ENCODE assay signal across 13 cellular contexts in the genomic region with DNA sequence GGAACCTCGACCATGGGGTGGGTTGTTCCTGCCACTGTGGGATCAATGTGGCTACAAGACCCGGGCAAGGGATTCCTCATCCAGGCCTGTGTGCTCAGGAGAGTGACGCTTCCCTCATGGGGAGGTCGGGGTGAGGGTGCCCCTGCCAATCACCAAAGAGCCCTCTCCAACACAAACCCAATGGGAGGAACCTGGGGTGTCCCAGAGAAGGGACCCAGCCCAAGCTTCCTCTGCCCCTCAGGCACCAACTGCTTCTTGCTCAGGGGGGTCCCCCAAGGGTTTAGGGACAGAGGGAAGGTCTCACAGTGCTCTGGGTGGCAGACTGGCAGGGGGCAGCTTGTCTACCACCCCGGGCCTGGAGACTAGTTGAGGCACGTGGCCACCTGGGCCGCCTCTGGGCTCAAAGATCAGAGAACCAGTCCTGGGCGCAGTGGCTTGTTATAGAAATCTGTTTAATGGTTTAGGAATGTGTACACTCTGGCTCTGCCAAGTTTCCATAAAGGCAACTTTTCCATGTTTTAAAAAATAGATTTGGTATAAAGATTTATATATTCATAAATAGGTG. TPM values are rescaled to one million over a fixed set of nuclear protein-coding genes. Genes with fewer than 3 reads are reported as not detected.
DNase-seq lines count a peak whose midpoint lies in the region; ATAC-seq and TF ChIP-seq lines count a peak whose summit lies in the region.
"Had no signal": no experiment of that assay in that cellular context is flagged by ENCODE, and none has a peak within 500 bp of the region (broad histone marks: within the 10 kb centered on the region; RNA-seq: fewer than 3 reads in every experiment).

No MANE protein-coding gene starts in this region.

- TF ChIP-seq POLR2A in upper lobe of left lung (IDR thresholded peaks at IDR 0.05), result no peak

- H2AK5ac ChIP-seq in mesenchymal stem cell (ENCODE audit: low read length, severe bottlenecking), result no peak overlapping the region

- H3K9ac ChIP-seq in fibroblast of lung (ENCODE audit: insufficient read depth, low read length), result no peak overlapping the region
- H3K9ac ChIP-seq in mesenchymal stem cell (ENCODE audit: low read length), result peak overlapping the region; percentile 70
- H3K9ac ChIP-seq: KMS-11 had no signal

- peaks cover 5% of the 10 kb centered on the region for H3K79me1 ChIP-seq in mesenchymal stem cell (replicated peaks; ENCODE audit: low read length, poor library complexity, severe bottlenecking)

- no peak overlapping the region for H4K91ac ChIP-seq in mesenchymal stem cell (ENCODE audit: low read length)

- H2AFZ ChIP-seq in fibroblast of lung (ENCODE audit: low read length) (no peak overlapping the region), mesenchymal stem cell (ENCODE audit: low read depth, low read length) (no peak overlapping the region)

- H3K4ac ChIP-seq in mesenchymal stem cell (ENCODE audit: low read depth in 1 of 2, low read length in 2 of 2), result no peak overlapping the region

- H4K8ac ChIP-seq in mesenchymal stem cell (ENCODE audit: low read length), result no peak overlapping the region

- H3K9me3 ChIP-seq in fibroblast of lung (ENCODE audit: control insufficient read depth, insufficient read depth, low read depth, low read length), result no peaks in the 10 kb centered on the region
- H3K9me3 ChIP-seq in mesenchymal stem cell (ENCODE audit: control insufficient read depth, low read length), result no peaks in the 10 kb centered on the region
- H3K9me3 ChIP-seq in upper lobe of left lung, result no peaks in the 10 kb centered on the region
- H3K9me3 ChIP-seq: adrenal gland had no signal

- no peak overlapping the region for H2BK5ac ChIP-seq in mesenchymal stem cell (ENCODE audit: low read depth, low read length, poor library complexity, severe bottlenecking)

- peak; percentile 58 for DNase-seq in astrocyte of the hippocampus (ENCODE audit: low read depth, low spot score)
- peak; percentile 30 to 48 for DNase-seq in fibroblast of lung (ENCODE audit: low read depth in 2 of 2)
- DNase-seq in mesenchymal stem cell, result no peak
- DNase-seq in upper lobe of left lung, result no peak
- DNase-seq in pons (ENCODE audit: low spot score), result no peak
- no peak for DNase-seq in stimulated activated CD4-positive, alpha-beta T cell treated with anti-CD3 and anti-CD28 coated beads, Interleukin-1b, Interleukin-23, amount 100 ng/mL, for 48 hours
- DNase-seq: activated CD8-positive, alpha-beta T cell treated with anti-CD3 and anti-CD28 coated beads, Interleukin-2, amount 10 ng/mL, durations not matched to agents 7 days and 5 days; DMS79 had no signal

- no peak for TF ChIP-seq CTCF in fibroblast of lung (conservative IDR thresholded peaks at IDR 0.05 in 1 of 2, IDR thresholded peaks at IDR 0.05 in 1 of 2; ENCODE audit: low read depth in 1 of 2, low read length in 2 of 2)
- TF ChIP-seq CTCF in upper lobe of left lung (IDR thresholded peaks at IDR 0.05), result no peak

- no peak for TF ChIP-seq EP300 in upper lobe of left lung (IDR thresholded peaks at IDR 0.05)

- H3K4me3 ChIP-seq in fibroblast of lung (replicated peaks in 1 of 4; ENCODE audit: control extremely low read depth in 1 of 4, insufficient read depth in 1 of 4, low read depth in 3 of 4, low read length in 4 of 4), result no peak overlapping the region
- H3K4me3 ChIP-seq in mesenchymal stem cell (ENCODE audit: insufficient read depth in 1 of 2, low read depth in 1 of 2, low read length in 2 of 2), result no peak overlapping the region
- no peak overlapping the region for H3K4me3 ChIP-seq in upper lobe of left lung
- H3K4me3 ChIP-seq: adrenal gland had no signal

- H4K20me1 ChIP-seq in fibroblast of lung (ENCODE audit: control insufficient read depth, extremely low read depth, insufficient read depth, low read length), result no peaks in the 10 kb centered on the region

- ATAC-seq in upper lobe of left lung (ENCODE audit: low FRiP score in 2 of 2) (peak in 1 of 2 donors; percentile 47), GM18861 (IDR thresholded peaks at IDR 0.05; ENCODE audit: unreplicated experiment) (no peak)

- no peak overlapping the region for H3K23ac ChIP-seq in mesenchymal stem cell (ENCODE audit: low read length in 2 of 2)

- 96% methylated on average over 7 of the region's 8 CpGs for WGBS in mesenchymal stem cell
- 34 to 65% methylated on average over 2 to 7 of the region's 8 CpGs for WGBS in upper lobe of left lung, 2 donors

- H3K27me3 ChIP-seq in fibroblast of lung (ENCODE audit: control insufficient read depth, insufficient read depth, low read length), result no peaks in the 10 kb centered on the region
- H3K27me3 ChIP-seq in mesenchymal stem cell (ENCODE audit: control insufficient read depth in 1 of 2, insufficient read depth in 1 of 2, low read length in 2 of 2), result no peaks in the 10 kb centered on the region
- no peaks in the 10 kb centered on the region for H3K27me3 ChIP-seq in upper lobe of left lung
- H3K27me3 ChIP-seq: adrenal gland had no signal

- H2BK120ac ChIP-seq in mesenchymal stem cell (ENCODE audit: low read depth, low read length), result no peak overlapping the region

- H2BK15ac ChIP-seq in mesenchymal stem cell (ENCODE audit: low read depth, poor library complexity, severe bottlenecking), result no peak overlapping the region

- H3K79me2 ChIP-seq in fibroblast of lung (ENCODE audit: control insufficient read depth, insufficient read depth, low read length), result no peaks in the 10 kb centered on the region

- no peak overlapping the region for H3K18ac ChIP-seq in mesenchymal stem cell (ENCODE audit: low read depth in 1 of 2, low read length in 2 of 2)

- H3K27ac ChIP-seq in fibroblast of lung (ENCODE audit: insufficient read depth, low read length) (peak overlapping the region; percentile 32), mesenchymal stem cell (ENCODE audit: low read length, poor library complexity, severe bottlenecking) (no peak overlapping the region), upper lobe of left lung (peak overlapping the region; percentile 82 to 93 (median 87))
- H3K27ac ChIP-seq: KMS-11 had no signal

- H3K4me2 ChIP-seq in fibroblast of lung (ENCODE audit: extremely low read depth, insufficient read depth, low read length) (no peak overlapping the region), mesenchymal stem cell (ENCODE audit: low read length, poor library complexity, severe bottlenecking) (no peak overlapping the region)
- H3K4me2 ChIP-seq: KMS-11 had no signal

- peaks cover 3% of the 10 kb centered on the region for H3K4me1 ChIP-seq in fibroblast of lung (ENCODE audit: control insufficient read depth, extremely low read depth, insufficient read depth, low read length)
- H3K4me1 ChIP-seq in mesenchymal stem cell (ENCODE audit: control insufficient read depth, insufficient read depth, low read depth, low read length), result peaks cover 1% of the 10 kb centered on the region
- H3K4me1 ChIP-seq in upper lobe of left lung, result peaks cover 7 to 13% (median 12%) of the 10 kb centered on the region in 4 donors

- H3K36me3 ChIP-seq in fibroblast of lung (ENCODE audit: control insufficient read depth, insufficient read depth, low read length) (no peaks in the 10 kb centered on the region), mesenchymal stem cell (ENCODE audit: control insufficient read depth in 1 of 2, insufficient read depth in 2 of 2, low read depth in 1 of 2, low read length in 2 of 2) (peaks cover 10 to 22% of the 10 kb centered on the region in 2 experiments), upper lobe of left lung (peaks cover 0 to 12% (median 10%) of the 10 kb centered on the region in 4 donors)

- no peak overlapping the region for H3K14ac ChIP-seq in mesenchymal stem cell (ENCODE audit: low read length in 2 of 2)

- no peak overlapping the region for H2BK12ac ChIP-seq in mesenchymal stem cell (ENCODE audit: low read length in 2 of 2)

RNA-seq across cellular contexts. Expression of gene GP9, which starts 26.6 kb away (rescaled TPM):
- total RNA-seq in fibroblast of lung, result not detected in 2 replicates
- not detected in 2 replicates for polyA plus RNA-seq in fibroblast of lung
- not detected in 2 replicates for polyA plus RNA-seq in fibroblast of lung (2012)
- polyA minus RNA-seq in fibroblast of lung (ENCODE audit: low replicate concordance), result not detected in 2 replicates
- not detected for polyA plus RNA-seq in mesenchymal stem cell (2013, experiment 1 of 2)
- not detected for polyA plus RNA-seq in mesenchymal stem cell (2013, experiment 2 of 2)
- 10 to 100 TPM in 1 of 6 donors, 1 to 10 TPM in 2, under 1 TPM in 2, not detected in 1; 0.47 to 12.0 (median 4.3) TPM for total RNA-seq in upper lobe of left lung
- total RNA-seq: activated CD8-positive, alpha-beta T cell treated with anti-CD3 and anti-CD28 coated beads, Interleukin-2, amount 10 ng/mL, durations not matched to agents 7 days and 5 days; adrenal gland; NCI-H460; neural crest cell had no signal

RNA-seq across cellular contexts. Expression of gene RAB43, which starts 34.4 kb away (rescaled TPM):
- 12.1 and 21.5 TPM in 2 replicates for total RNA-seq in fibroblast of lung
- polyA plus RNA-seq in fibroblast of lung, result 5.7 and 6.6 TPM in 2 replicates
- polyA plus RNA-seq in fibroblast of lung (2012), result 13.5 and 18.7 TPM in 2 replicates
- 24.5 and 31.8 TPM in 2 replicates for polyA minus RNA-seq in fibroblast of lung (ENCODE audit: low replicate concordance)
- 17.6 TPM for polyA plus RNA-seq in mesenchymal stem cell (2013, experiment 1 of 2)
- polyA plus RNA-seq in mesenchymal stem cell (2013, experiment 2 of 2), result 17.3 TPM
- total RNA-seq in upper lobe of left lung, result 10 to 100 TPM; 19.0 to 54.2 (median 34.0) TPM

Comparison
In these comparisons a context has a peak if more than half of its experiments do, and no peak if none do; other contexts are left out.
1. DNase-seq: peak in astrocyte of the hippocampus (single experiment) and fibroblast of lung (2 of 2); none in mesenchymal stem cell (single experiment), upper lobe of left lung (0 of 2), pons (single experiment) and stimulated activated CD4-positive, alpha-beta T cell treated with anti-CD3 and anti-CD28 coated beads, Interleukin-1b, Interleukin-23, amount 100 ng/mL, for 48 hours (single experiment).